ENCODE assay signal across 15 cellular contexts in genomic region chr6:111667921-111668320, GRCh38.
DNase-seq lines count a peak whose midpoint lies in the region; ATAC-seq and TF ChIP-seq lines count a peak whose summit lies in the region.
"Had no signal": no experiment of that assay in that cellular context is flagged by ENCODE, and none has a peak within 500 bp of the region (broad histone marks: within the 10 kb centered on the region; RNA-seq: fewer than 3 reads in every experiment).

No MANE protein-coding gene starts in this region.

- peaks cover 45 to 61% (median 59%) of the 10 kb centered on the region in 4 donors for H3K4me1 ChIP-seq in esophagus muscularis mucosa
- H3K4me1 ChIP-seq: A549, HAP-1 had no signal

- intact Hi-C loops in esophagus muscularis mucosa (cut with DNase I) = no loop called here

- DNase-seq in NCI-H510A treated with DMSO at 0.1 percent for 48 hours (lab: John Stamatoyannopoulos, UW) = peak; percentile 2
- DNase-seq in NCI-H510A (lab: John Stamatoyannopoulos, UW) = no peak
- DNase-seq in NCI-H2107 (lab: John Stamatoyannopoulos, UW) = peak; percentile 24
- no peak for DNase-seq in esophagus muscularis mucosa (ENCODE audit: extremely low spot score)
- peak; percentile 55 for DNase-seq in pons (ENCODE audit: low spot score)
- DNase-seq in 8988T = no peak
- no peak for DNase-seq in occipital lobe (lab: John Stamatoyannopoulos, UW)
- DNase-seq: effector memory CD4-positive, alpha-beta T cell; NCI-H2171 treated with DMSO at 0.1 percent for 48 hours; PC-3 had no signal

- TF ChIP-seq POLR2A in esophagus muscularis mucosa (IDR thresholded peaks at IDR 0.05; ENCODE audit: low read depth) = no peak

- H3K4me3 ChIP-seq in esophagus muscularis mucosa = no peak overlapping the region
- H3K4me3 ChIP-seq: A549, HAP-1, tibial artery had no signal

- H3K27ac ChIP-seq in esophagus muscularis mucosa (replicated peaks in 1 of 4) = peak overlapping the region; percentile 42 to 81 (median 50)
- H3K27ac ChIP-seq: A549, HL-60 had no signal

- no peaks in the 10 kb centered on the region for H3K9me3 ChIP-seq in esophagus muscularis mucosa
- H3K9me3 ChIP-seq: A549, HAP-1, tibial artery had no signal

- TF ChIP-seq CTCF in esophagus muscularis mucosa (IDR thresholded peaks at IDR 0.05) = no peak

- TF ChIP-seq EP300 in esophagus muscularis mucosa (IDR thresholded peaks at IDR 0.05) = no peak

- no peak for ATAC-seq in HG03342 (IDR thresholded peaks at IDR 0.05; ENCODE audit: unreplicated experiment)
- ATAC-seq: PC-3 had no signal

- H3K36me3 ChIP-seq in esophagus muscularis mucosa = peaks cover 0 to 27% (median 13%) of the 10 kb centered on the region in 4 donors
- H3K36me3 ChIP-seq: HAP-1 had no signal

- WGBS in esophagus muscularis mucosa = 49% methylated on average over 8 of the region's 8 CpGs

- H3K27me3 ChIP-seq in esophagus muscularis mucosa = no peaks in the 10 kb centered on the region
- H3K27me3 ChIP-seq: tibial artery had no signal

Comparison
In these comparisons a context has a peak if more than half of its experiments do, and no peak if none do; other contexts are left out.
1. DNase-seq: peak in NCI-H510A treated with DMSO at 0.1 percent for 48 hours (single experiment), NCI-H2107 (single experiment) and pons (single experiment); none in NCI-H510A (single experiment), esophagus muscularis mucosa (single experiment), 8988T (single experiment) and occipital lobe (single experiment).